In the genomic region with DNA sequence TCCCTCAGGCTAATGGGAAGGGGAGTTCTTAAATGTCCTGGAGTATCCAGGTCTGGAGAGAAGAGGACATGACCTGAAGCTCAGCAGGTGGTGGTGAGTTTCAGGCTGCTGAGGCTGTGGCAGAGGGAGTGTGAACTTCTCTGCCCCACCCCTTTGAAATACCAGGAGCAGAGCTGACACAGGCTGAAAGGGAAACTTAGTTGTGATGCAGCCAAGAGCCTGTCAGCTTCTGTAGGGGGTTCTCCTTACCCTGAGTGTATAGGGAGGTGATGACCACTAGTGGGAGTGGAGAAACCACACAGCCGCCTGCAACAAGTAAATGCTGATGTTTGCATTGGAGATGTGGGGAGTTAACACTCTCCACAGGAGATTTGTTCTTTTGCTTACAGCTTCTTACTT, we compare ENCODE assay signal across 8 cellular contexts.
DNase-seq lines count a peak whose midpoint lies in the region; ATAC-seq lines count a peak whose summit lies in the region.

No MANE protein-coding gene starts in this region.

- ATAC-seq in HG02981 (IDR thresholded peaks at IDR 0.05; ENCODE audit: unreplicated experiment) (peak; percentile 60), HG02840 (IDR thresholded peaks at IDR 0.05; ENCODE audit: low FRiP score, unreplicated experiment) (no peak)

- DNase-seq in SKM-1 treated with dmso at 0.1 percent for 144 hours (lab: John Stamatoyannopoulos, UW; ENCODE audit: unreplicated experiment): peak; percentile 19
- no peak for DNase-seq in SKM-1 (lab: John Stamatoyannopoulos, UW; ENCODE audit: unreplicated experiment)
- DNase-seq in UCSD-AML1 (lab: John Stamatoyannopoulos, UW; ENCODE audit: unreplicated experiment): peak; percentile 58
- DNase-seq in stimulated activated CD8-positive, alpha-beta memory T cell treated with anti-CD3 and anti-CD28 coated beads, Interleukin-15, amount 100 ng/mL, for 48 hours (ENCODE audit: low read depth in 2 of 2): peak; percentile 3 to 16
- no peak for DNase-seq in NCI-H2227 treated with DMSO at 0.1 percent for 48 hours (lab: John Stamatoyannopoulos, UW)
- DNase-seq in 8988T: no peak

Comparison
In these comparisons a context has a peak if more than half of its experiments do, and no peak if none do; other contexts are left out.
1. DNase-seq: peak in SKM-1 treated with dmso at 0.1 percent for 144 hours (single experiment), UCSD-AML1 (single experiment) and stimulated activated CD8-positive, alpha-beta memory T cell treated with anti-CD3 and anti-CD28 coated beads, Interleukin-15, amount 100 ng/mL, for 48 hours (2 of 2); none in SKM-1 (single experiment), NCI-H2227 treated with DMSO at 0.1 percent for 48 hours (single experiment) and 8988T (single experiment).